9 cellular contexts compared by ENCODE assay signal in genomic region chr3:96813134-96813819, GRCh38. TPM values are rescaled to one million over a fixed set of nuclear protein-coding genes. Genes with fewer than 3 reads are reported as not detected.
DNase-seq lines count a peak whose midpoint lies in the region; ATAC-seq and TF ChIP-seq lines count a peak whose summit lies in the region.
"Had no signal": no experiment of that assay in that cellular context is flagged by ENCODE, and none has a peak within 500 bp of the region (broad histone marks: within the 10 kb centered on the region; RNA-seq: fewer than 3 reads in every experiment).

No MANE protein-coding gene starts in this region.

- CTCF ChIA-PET in RWPE1 (lab: Yijun Ruan, JAX), result interaction anchor here (0.7 to 0.8 kb wide), 2 partner anchors 10 to 1818 kb away, joined by 3 to 4 read pairs; no protein-coding TSS in a partner anchor

- H3K4me2 ChIP-seq in Karpas-422 (ENCODE audit: low read depth, low read length, poor library complexity, severe bottlenecking), result no peak overlapping the region

- ATAC-seq in GM21515 (IDR thresholded peaks at IDR 0.05; ENCODE audit: unreplicated experiment), result peak; percentile 100

- no peaks in the 10 kb centered on the region for H3K9me2 ChIP-seq in Karpas-422 (replicated peaks; ENCODE audit: insufficient read depth, low read length)

- TF ChIP-seq POLR2A in breast epithelium (IDR thresholded peaks at IDR 0.05), result no peak

- H3K27ac ChIP-seq in RWPE1, result peak overlapping the region; percentile 40; the same call in 1 of the 2 replicates
- H3K27ac ChIP-seq in breast epithelium, result peak overlapping the region in 1 of 2 donors; percentile 49
- peak overlapping the region in 1 of 21 experiments; percentile 20 for H3K27ac ChIP-seq in skin epidermis
- H3K27ac ChIP-seq in Karpas-422 (ENCODE audit: low read length), result no peak overlapping the region
- H3K27ac ChIP-seq: neutrophil had no signal

- H3K36me3 ChIP-seq in breast epithelium (no peaks in the 10 kb centered on the region), Karpas-422 (ENCODE audit: insufficient read depth, low read length) (no peaks in the 10 kb centered on the region)
- H3K36me3 ChIP-seq: neutrophil had no signal

- no peaks in the 10 kb centered on the region for H3K9me3 ChIP-seq in breast epithelium
- peaks cover 3% of the 10 kb centered on the region for H3K9me3 ChIP-seq in Karpas-422 (ENCODE audit: low read length)
- H3K9me3 ChIP-seq: neutrophil had no signal

- DNase-seq in ELF-1 (ENCODE audit: low read depth, low spot score) (peak; percentile 93), HUDEP-2 (lab: John Stamatoyannopoulos, UW; ENCODE audit: unreplicated experiment in 76 of 76) (peak in 66 of 76 experiments; percentile 7 to 65 (median 40)), RWPE1 (ENCODE audit: low spot score) (peak; percentile 78), breast epithelium (ENCODE audit: low spot score in 2 of 2) (peak; percentile 45 to 72), iPS-NIHi11 (ENCODE audit: low spot score) (peak; percentile 87), Karpas-422 (no peak)

- H4K20me1 ChIP-seq in Karpas-422 (ENCODE audit: insufficient read depth, low read depth, low read length), result no peaks in the 10 kb centered on the region

- H3K9ac ChIP-seq in Karpas-422 (ENCODE audit: low read length), result no peak overlapping the region

- H3K79me2 ChIP-seq in Karpas-422 (ENCODE audit: low read length), result no peaks in the 10 kb centered on the region

- POLR2A ChIA-PET in RWPE1 (lab: Yijun Ruan, JAX; ENCODE audit: low non-redundant PET), result no interaction called here

- H3K4me3 ChIP-seq in breast epithelium (peak overlapping the region; percentile 58 to 75 (median 59)), skin epidermis (peak overlapping the region; percentile 24 to 48 (median 38)), Karpas-422 (ENCODE audit: low read length) (no peak overlapping the region)

- peaks cover 0 to 26% of the 10 kb centered on the region in 2 donors for H3K27me3 ChIP-seq in breast epithelium
- H3K27me3 ChIP-seq in Karpas-422 (ENCODE audit: low read length), result no peaks in the 10 kb centered on the region

- TF ChIP-seq CTCF in RWPE1 (conservative IDR thresholded peaks at IDR 0.05; ENCODE audit: low read depth) (peak; percentile 78), breast epithelium (IDR thresholded peaks at IDR 0.05) (peak in 1 of 3 donors; percentile 41)

- no peaks in the 10 kb centered on the region for H3K4me1 ChIP-seq in breast epithelium
- H3K4me1 ChIP-seq in Karpas-422 (ENCODE audit: low read length), result no peaks in the 10 kb centered on the region

- intact Hi-C loops in breast epithelium (cut with DNase I; ENCODE audit: low total_unique reads), result no loop called here

- no peak overlapping the region for H2AFZ ChIP-seq in Karpas-422 (ENCODE audit: low read length)

RNA-seq across cellular contexts. Expression of gene EPHA6, which starts 1.1 kb away (rescaled TPM):
- 1 to 10 TPM in 2 of 3 donors, under 1 TPM in 1; 0.98 to 1.4 (median 1.2) TPM for total RNA-seq in breast epithelium
- total RNA-seq in Karpas-422 (2014; rRNA removed; shearing (Covaris generic); ENCODE audit: low replicate concordance), result not detected in 2 replicates
